Comparison of ENCODE assay signal across 20 cellular contexts in genomic region chr9:117156150-117156688, GRCh38.
DNase-seq lines count a peak whose midpoint lies in the region; ATAC-seq and TF ChIP-seq lines count a peak whose summit lies in the region.
"Had no signal": no experiment of that assay in that cellular context is flagged by ENCODE, and none has a peak within 500 bp of the region (broad histone marks: within the 10 kb centered on the region; RNA-seq: fewer than 3 reads in every experiment).

No MANE protein-coding gene starts in this region.

- no peak for TF ChIP-seq CTCF in psoas muscle (IDR thresholded peaks at IDR 0.05)
- no peak for TF ChIP-seq CTCF in stomach (IDR thresholded peaks at IDR 0.05)

- TF ChIP-seq POLR2A in stomach (IDR thresholded peaks at IDR 0.05), result no peak

- intact Hi-C loops in psoas muscle (cut with DNase I), result no loop called here
- intact Hi-C loops in stomach (cut with DNase I; ENCODE audit: low total_unique reads), result no loop called here

- H3K27ac ChIP-seq in psoas muscle, result no peak overlapping the region
- H3K27ac ChIP-seq in stomach, result no peak overlapping the region

- TF ChIP-seq EP300 in stomach (IDR thresholded peaks at IDR 0.05), result no peak

- WGBS in psoas muscle, 3 donors, result 33 to 77% (median 64%) methylated on average over 2 of the region's 2 CpGs
- WGBS in stomach, 5 donors, result 58 to 80% (median 75%) methylated on average over 2 of the region's 2 CpGs

- H3K4me3 ChIP-seq in psoas muscle (no peak overlapping the region), stomach (no peak overlapping the region)
- H3K4me3 ChIP-seq: GM12878 had no signal

- H3K4me1 ChIP-seq in psoas muscle (no peaks in the 10 kb centered on the region), stomach (no peaks in the 10 kb centered on the region)

- ATAC-seq in psoas muscle, result peak in 3 of 4 donors; percentile 36 to 88 (median 57)
- ATAC-seq: GM12878, HCT116 had no signal

- H3K9me3 ChIP-seq in psoas muscle (no peaks in the 10 kb centered on the region), stomach (no peaks in the 10 kb centered on the region)

- H3K36me3 ChIP-seq in psoas muscle (ENCODE audit: insufficient read depth in 1 of 2, low read depth in 1 of 2), result no peaks in the 10 kb centered on the region
- no peaks in the 10 kb centered on the region for H3K36me3 ChIP-seq in stomach

- DNase-seq in NCI-H2107 treated with DMSO at 0.1 percent for 48 hours (lab: John Stamatoyannopoulos, UW; ENCODE audit: unreplicated experiment), result peak; percentile 4
- no peak for DNase-seq in NCI-H2107 (lab: John Stamatoyannopoulos, UW)
- DNase-seq in NCI-H2171 (lab: John Stamatoyannopoulos, UW), result peak; percentile 18
- peak; percentile 4 for DNase-seq in NCI-H82 treated with DMSO at 0.1 percent for 48 hours (lab: John Stamatoyannopoulos, UW; ENCODE audit: unreplicated experiment)
- no peak for DNase-seq in psoas muscle
- DNase-seq in D341Med (ENCODE audit: low spot score), result no peak
- DNase-seq in OCI-M2 (lab: John Stamatoyannopoulos, UW; ENCODE audit: unreplicated experiment), result no peak
- DNase-seq in stomach, result no peak
- DNase-seq: 8988T, DMS153, EL, GOT3, MM.1S, NCI-H1092 treated with DMSO at 0.1 percent for 48 hours, NCI-H187, NCI-H2227 treated with DMSO at 0.1 percent for 48 hours, NCI-H526 treated with DMSO at 0.1 percent for 48 hours, T-helper 1 cell had no signal

- H3K27me3 ChIP-seq in psoas muscle (ENCODE audit: insufficient read depth in 3 of 3, low read length in 2 of 3), result no peaks in the 10 kb centered on the region
- no peaks in the 10 kb centered on the region for H3K27me3 ChIP-seq in stomach

Comparison
In these comparisons a context has a peak if more than half of its experiments do, and no peak if none do; other contexts are left out.
1. DNase-seq: peak in NCI-H2107 treated with DMSO at 0.1 percent for 48 hours (single experiment), NCI-H2171 (single experiment) and NCI-H82 treated with DMSO at 0.1 percent for 48 hours (single experiment); none in NCI-H2107 (single experiment), psoas muscle (0 of 2), D341Med (single experiment), OCI-M2 (single experiment) and stomach (single experiment).